25 cellular contexts compared by ENCODE assay signal in the genomic region with DNA sequence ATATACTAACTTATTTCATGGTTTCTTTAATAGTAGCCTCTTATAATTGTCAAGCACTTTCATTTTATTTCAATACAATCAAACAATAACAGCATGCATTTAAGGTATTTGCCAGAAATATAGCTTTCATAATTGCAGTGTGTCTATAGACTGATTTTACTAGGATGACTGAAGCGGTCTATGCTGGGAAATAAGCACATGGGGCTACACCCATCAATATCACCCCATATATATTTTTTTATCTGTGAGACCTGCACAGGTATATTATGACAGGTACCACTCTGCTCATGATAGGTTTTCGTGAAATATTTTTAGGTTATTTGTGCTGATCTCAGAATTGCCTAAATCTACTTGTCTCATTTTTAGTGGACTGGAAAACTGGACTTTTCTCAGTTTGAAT.
"Had no signal": no experiment of that assay in that cellular context is flagged by ENCODE, and none has a peak within 500 bp of the region (broad histone marks: within the 10 kb centered on the region; RNA-seq: fewer than 3 reads in every experiment).

No MANE protein-coding gene starts in this region.

- H3K9me3 Mint-ChIP-seq: activated CD8-positive, alpha-beta T cell treated with anti-CD3 and anti-CD28 coated beads for 36 hours; activated T-cell treated with anti-CD3 and anti-CD28 coated beads, Interleukin-2, amount 50 U/mL, for 4 hours; activated T-helper 17 cell treated with anti-CD3 and anti-CD28 coated beads, Interleukin-2, amount 50 U/mL, for 72 hours; central memory CD8-positive, alpha-beta T cell; WTC11 had no signal

- H3K4me3 Mint-ChIP-seq: activated CD8-positive, alpha-beta T cell treated with anti-CD3 and anti-CD28 coated beads for 36 hours; activated naive CD8-positive, alpha-beta T cell; activated T-cell treated with anti-CD3 and anti-CD28 coated beads, Interleukin-2, amount 50 U/mL, for 4 hours; activated T-helper 17 cell treated with anti-CD3 and anti-CD28 coated beads, Interleukin-2, amount 50 U/mL, for 72 hours; central memory CD8-positive, alpha-beta T cell; WTC11 had no signal

- H3K4me3 ChIP-seq: esophagus squamous epithelium, gastroesophageal sphincter, heart right ventricle had no signal

- H3K4me1 Mint-ChIP-seq: activated T-helper 17 cell treated with anti-CD3 and anti-CD28 coated beads, Interleukin-2, amount 50 U/mL, for 72 hours; central memory CD8-positive, alpha-beta T cell had no signal

- H3K27ac ChIP-seq: brain microvascular endothelial cell, epithelial cell of prostate, esophagus squamous epithelium, gastroesophageal sphincter, heart right ventricle had no signal

- H3K27me3 ChIP-seq: esophagus squamous epithelium, gastroesophageal sphincter had no signal

- H3K9me3 ChIP-seq: esophagus squamous epithelium, gastroesophageal sphincter, heart right ventricle had no signal

- ATAC-seq: activated CD8-positive, alpha-beta T cell treated with anti-CD3 and anti-CD28 coated beads for 36 hours; activated T-cell treated with anti-CD3 and anti-CD28 coated beads, Interleukin-2, amount 50 U/mL, for 4 hours; activated T-helper 17 cell treated with anti-CD3 and anti-CD28 coated beads, Interleukin-2, amount 50 U/mL, for 72 hours; gastroesophageal sphincter; heart right ventricle; WTC11 had no signal

- H3K36me3 Mint-ChIP-seq: activated naive CD8-positive, alpha-beta T cell; WTC11 had no signal

- H3K27ac Mint-ChIP-seq: activated CD8-positive, alpha-beta T cell treated with anti-CD3 and anti-CD28 coated beads for 36 hours; activated naive CD8-positive, alpha-beta T cell; activated T-helper 17 cell treated with anti-CD3 and anti-CD28 coated beads, Interleukin-2, amount 50 U/mL, for 72 hours; WTC11 had no signal

- H3K36me3 ChIP-seq: brain microvascular endothelial cell, esophagus squamous epithelium, gastroesophageal sphincter, heart right ventricle had no signal

- H3K4me1 ChIP-seq: esophagus squamous epithelium, gastroesophageal sphincter had no signal

- H3K27me3 Mint-ChIP-seq: activated CD8-positive, alpha-beta T cell treated with anti-CD3 and anti-CD28 coated beads for 36 hours; activated naive CD8-positive, alpha-beta T cell; activated T-helper 17 cell treated with anti-CD3 and anti-CD28 coated beads, Interleukin-2, amount 50 U/mL, for 72 hours; central memory CD8-positive, alpha-beta T cell had no signal

- DNase-seq: activated CD4-positive, alpha-beta T cell treated with anti-CD3 and anti-CD28 coated beads for 1 hour; activated CD4-positive, alpha-beta T cell treated with anti-CD3 and anti-CD28 coated beads for 48 hours; activated CD4-positive, alpha-beta T cell treated with anti-CD3 and anti-CD28 coated beads, Interleukin-2, amount 50 U/mL, for 1 hour; activated CD4-positive, alpha-beta T cell treated with anti-CD3 and anti-CD28 coated beads, Interleukin-2, amount 50 U/mL, for 48 hours; activated CD8-positive, alpha-beta memory T cell treated with anti-CD3 and anti-CD28 coated beads for 24 hours; activated CD8-positive, alpha-beta T cell treated with anti-CD3 and anti-CD28 coated beads for 36 hours; activated effector memory CD4-positive, alpha-beta T cell treated with Interleukin-2 at 50 U/mL for 16 hours; activated gamma-delta T cell treated with Interleukin-2 at 50 U/mL for 16 hours; activated naive CD4-positive, alpha-beta T cell treated with anti-CD3 and anti-CD28 coated beads, Interleukin-2, amount 50 U/mL, for 16 hours; activated naive CD4-positive, alpha-beta T cell treated with Interleukin-2 at 50 U/mL for 16 hours; activated T-cell treated with anti-CD3 and anti-CD28 coated beads, Interleukin-2, amount 50 U/mL, for 4 hours; amniotic stem cell; anterior cingulate cortex; brain microvascular endothelial cell; effector CD8-positive, alpha-beta T cell; esophagus squamous epithelium; foreskin melanocyte; heart right ventricle; T-helper 2 cell had no signal
